8 cellular contexts compared by ENCODE assay signal in genomic region chr4:99847362-99847976, GRCh38. TPM values are rescaled to one million over a fixed set of nuclear protein-coding genes. Genes with fewer than 3 reads are reported as not detected.
DNase-seq lines count a peak whose midpoint lies in the region; ATAC-seq and TF ChIP-seq lines count a peak whose summit lies in the region.

No MANE protein-coding gene starts in this region.

- peaks cover 21 to 64% (median 43%) of the 10 kb centered on the region in 3 donors for H3K4me1 Mint-ChIP-seq in CD8-positive, alpha-beta memory T cell
- peaks cover 70% of the 10 kb centered on the region for H3K4me1 Mint-ChIP-seq in activated CD4-positive, alpha-beta memory T cell treated with anti-CD3 and anti-CD28 coated beads, Interleukin-2, amount 10 ng/mL, durations not matched to agents 7 days and 5 days

- ATAC-seq in GM19397 (IDR thresholded peaks at IDR 0.05; ENCODE audit: unreplicated experiment) (peak; percentile 56), HG03139 (IDR thresholded peaks at IDR 0.05; ENCODE audit: unreplicated experiment) (peak; percentile 68)

- peak overlapping the region; percentile 0 to 89 (median 54) for H3K27ac Mint-ChIP-seq in CD8-positive, alpha-beta memory T cell
- H3K27ac Mint-ChIP-seq in activated CD4-positive, alpha-beta memory T cell treated with anti-CD3 and anti-CD28 coated beads, Interleukin-2, amount 10 ng/mL, durations not matched to agents 7 days and 5 days = peak overlapping the region; percentile 96

- peaks cover 26% of the 10 kb centered on the region for H3K4me1 ChIP-seq in CD8-positive, alpha-beta memory T cell (ENCODE audit: insufficient read depth, low read length)
- H3K4me1 ChIP-seq in prostate gland (replicated peaks) = no peaks in the 10 kb centered on the region

- H3K9me3 ChIP-seq in CD8-positive, alpha-beta memory T cell (ENCODE audit: low read length) = no peaks in the 10 kb centered on the region
- H3K9me3 ChIP-seq in prostate gland = no peaks in the 10 kb centered on the region

- peak overlapping the region in 3 of 7 donors; percentile 20 to 64 (median 27) for H3K4me3 Mint-ChIP-seq in CD8-positive, alpha-beta memory T cell
- H3K4me3 Mint-ChIP-seq in activated CD4-positive, alpha-beta memory T cell treated with anti-CD3 and anti-CD28 coated beads, Interleukin-2, amount 10 ng/mL, durations not matched to agents 7 days and 5 days = peak overlapping the region; percentile 63

- H3K27me3 Mint-ChIP-seq in CD8-positive, alpha-beta memory T cell = no peaks in the 10 kb centered on the region
- no peaks in the 10 kb centered on the region for H3K27me3 Mint-ChIP-seq in activated CD4-positive, alpha-beta memory T cell treated with anti-CD3 and anti-CD28 coated beads, Interleukin-2, amount 10 ng/mL, durations not matched to agents 7 days and 5 days

- no peak for TF ChIP-seq POLR2A in prostate gland (IDR thresholded peaks at IDR 0.05)

- TF ChIP-seq CTCF in prostate gland (IDR thresholded peaks at IDR 0.05) = no peak

- 81% methylated on average over 10 of the region's 10 CpGs for WGBS in prostate gland

- CTCF ChIA-PET in CD8-positive, alpha-beta memory T cell (lab: Charles Lee) = interaction anchor here (3.4 kb wide), 1 partner anchor 39 kb away, joined by 11 read pairs; no protein-coding TSS in a partner anchor
- CTCF ChIA-PET in activated CD4-positive, alpha-beta memory T cell treated with anti-CD3 and anti-CD28 coated beads, Interleukin-2, amount 10 ng/mL, durations not matched to agents 7 days and 5 days (lab: Charles Lee) = interaction anchor here (0.6 to 3.2 kb wide), 3 partner anchors 8 to 39 kb away, joined by 4 to 11 read pairs (median 10); no protein-coding TSS in a partner anchor
- CTCF ChIA-PET in HEK293T (lab: Yijun Ruan, JAX) = no interaction called here

- no peaks in the 10 kb centered on the region for H3K9me3 Mint-ChIP-seq in CD8-positive, alpha-beta memory T cell
- no peaks in the 10 kb centered on the region for H3K9me3 Mint-ChIP-seq in activated CD4-positive, alpha-beta memory T cell treated with anti-CD3 and anti-CD28 coated beads, Interleukin-2, amount 10 ng/mL, durations not matched to agents 7 days and 5 days

- no peaks in the 10 kb centered on the region for H3K36me3 ChIP-seq in CD8-positive, alpha-beta memory T cell (ENCODE audit: insufficient read depth, low read length)
- H3K36me3 ChIP-seq in prostate gland = no peaks in the 10 kb centered on the region

- H3K36me3 Mint-ChIP-seq in CD8-positive, alpha-beta memory T cell = peaks cover 0 to 8% (median 0%) of the 10 kb centered on the region in 3 donors
- H3K36me3 Mint-ChIP-seq in activated CD4-positive, alpha-beta memory T cell treated with anti-CD3 and anti-CD28 coated beads, Interleukin-2, amount 10 ng/mL, durations not matched to agents 7 days and 5 days (ENCODE audit: low read depth) = peaks cover 55% of the 10 kb centered on the region

- H3K27me3 ChIP-seq in CD8-positive, alpha-beta memory T cell (ENCODE audit: insufficient read depth, low read length, poor library complexity, severe bottlenecking) = no peaks in the 10 kb centered on the region
- H3K27me3 ChIP-seq in prostate gland (replicated peaks; ENCODE audit: insufficient read depth) = no peaks in the 10 kb centered on the region

- intact Hi-C loops in prostate gland (cut with DNase I) = no loop called here

- H3K27ac ChIP-seq in CD8-positive, alpha-beta memory T cell (ENCODE audit: low read depth, low read length) = no peak overlapping the region
- no peak overlapping the region for H3K27ac ChIP-seq in prostate gland

- DNase-seq in CD8-positive, alpha-beta memory T cell = no peak
- DNase-seq in activated CD4-positive, alpha-beta memory T cell treated with anti-CD3 and anti-CD28 coated beads, Interleukin-2, amount 10 ng/mL, durations not matched to agents 7 days and 5 days = peak; percentile 34
- DNase-seq in prostate gland (ENCODE audit: low spot score) = no peak
- DNase-seq in AG20443 (ENCODE audit: low spot score) = no peak
- DNase-seq in HEK293T (ENCODE audit: extremely low spot score) = no peak
- DNase-seq in NCI-H446 (lab: John Stamatoyannopoulos, UW) = no peak

- H3K4me3 ChIP-seq in CD8-positive, alpha-beta memory T cell (ENCODE audit: low read length) = no peak overlapping the region
- H3K4me3 ChIP-seq in prostate gland = no peak overlapping the region

- POLR2A ChIA-PET in CD8-positive, alpha-beta memory T cell (lab: Charles Lee) = no interaction called here
- POLR2A ChIA-PET in activated CD4-positive, alpha-beta memory T cell treated with anti-CD3 and anti-CD28 coated beads, Interleukin-2, amount 10 ng/mL, durations not matched to agents 7 days and 5 days (lab: Charles Lee) = interaction anchor here (0.6 to 3.9 kb wide), 12 partner anchors 9 to 1310 kb away, joined by 3 to 62 read pairs (median 6); partner anchors contain the start of genes ADH5, DAPP1, DNAJB14 and LAMTOR3
- POLR2A ChIA-PET in HEK293T (lab: Yijun Ruan, JAX) = no interaction called here

TF ChIP-seq in HEK293T, 16 proteins besides CTCF, POLR2A, EP300 and RAD21:
- TF ChIP-seq SUZ12 (IDR thresholded peaks at IDR 0.05) (no peak), NFRKB (IDR thresholded peaks at IDR 0.05) (no peak), L3MBTL2 (conservative IDR thresholded peaks at IDR 0.05) (no peak), ZNF384 (IDR thresholded peaks at IDR 0.05) (no peak), TARDBP (IDR thresholded peaks at IDR 0.05) (no peak), FOXA1 (IDR thresholded peaks at IDR 0.05) (no peak), HDGF (IDR thresholded peaks at IDR 0.05; ENCODE audit: borderline replicate concordance) (no peak), PKNOX1 (IDR thresholded peaks at IDR 0.05) (no peak), SP1 (IDR thresholded peaks at IDR 0.05) (no peak), FOXM1 (IDR thresholded peaks at IDR 0.05; ENCODE audit: borderline replicate concordance) (no peak), LEF1 (IDR thresholded peaks at IDR 0.05; ENCODE audit: borderline replicate concordance) (no peak)

RNA-seq across cellular contexts. Expression of gene DAPP1, which starts 30.8 kb away (rescaled TPM):
- total RNA-seq in CD8-positive, alpha-beta memory T cell = 10 to 100 TPM; 18.8 to 20.9 TPM
- polyA plus RNA-seq in CD8-positive, alpha-beta memory T cell = 10.3 TPM
- total RNA-seq in activated CD4-positive, alpha-beta memory T cell treated with anti-CD3 and anti-CD28 coated beads, Interleukin-2, amount 10 ng/mL, durations not matched to agents 7 days and 5 days = 10 to 100 TPM; 35.8 to 39.4 TPM
- total RNA-seq in prostate gland = 1 to 10 TPM; 1.1 to 2.0 TPM

RNA-seq across cellular contexts. Expression of gene LAMTOR3, which starts 46.8 kb away (rescaled TPM):
- total RNA-seq in CD8-positive, alpha-beta memory T cell = 10 to 100 TPM; 35.7 to 37.9 TPM
- 39.0 TPM for polyA plus RNA-seq in CD8-positive, alpha-beta memory T cell
- total RNA-seq in activated CD4-positive, alpha-beta memory T cell treated with anti-CD3 and anti-CD28 coated beads, Interleukin-2, amount 10 ng/mL, durations not matched to agents 7 days and 5 days = 10 to 100 TPM; 28.1 to 29.2 TPM
- total RNA-seq in prostate gland = 10 to 100 TPM; 51.6 to 78.7 TPM

Comparison
In these comparisons a context has a peak if more than half of its experiments do, and no peak if none do; other contexts are left out.
1. RNA of gene DAPP1, which starts 30.8 kb away (total RNA-seq): 35.8 to 39.4 TPM in activated CD4-positive, alpha-beta memory T cell treated with anti-CD3 and anti-CD28 coated beads, Interleukin-2, amount 10 ng/mL, durations not matched to agents 7 days and 5 days and 18.8 to 20.9 TPM in CD8-positive, alpha-beta memory T cell; 1.1 to 2.0 TPM in prostate gland; every median in the first group is over 4 times any median in the second.